18 cellular contexts compared by ENCODE assay signal in genomic region chr11:106208795-106209194, GRCh38.
"Had no signal": no experiment of that assay in that cellular context is flagged by ENCODE, and none has a peak within 500 bp of the region (broad histone marks: within the 10 kb centered on the region; RNA-seq: fewer than 3 reads in every experiment).

No MANE protein-coding gene starts in this region.

- H3K4me3 Mint-ChIP-seq: activated naive CD4-positive, alpha-beta T cell treated with anti-CD3 and anti-CD28 coated beads, Interleukin-2, amount 50 U/mL, for 24 hours; brain; central memory CD8-positive, alpha-beta T cell; natural killer cell; stimulated activated naive CD8-positive, alpha-beta T cell treated with anti-CD3 and anti-CD28 coated beads, Interleukin-15, Interleukin-2, amounts not matched to agents 100 ng/mL and 50 ng/mL, for 24 hours had no signal

- H3K27me3 Mint-ChIP-seq: brain; central memory CD8-positive, alpha-beta T cell; stimulated activated naive CD8-positive, alpha-beta T cell treated with anti-CD3 and anti-CD28 coated beads, Interleukin-15, Interleukin-2, amounts not matched to agents 100 ng/mL and 50 ng/mL, for 24 hours had no signal

- H3K9me3 Mint-ChIP-seq: activated naive CD4-positive, alpha-beta T cell treated with anti-CD3 and anti-CD28 coated beads, Interleukin-2, amount 50 U/mL, for 24 hours; brain; central memory CD8-positive, alpha-beta T cell; stimulated activated naive CD8-positive, alpha-beta T cell treated with anti-CD3 and anti-CD28 coated beads, Interleukin-15, Interleukin-2, amounts not matched to agents 100 ng/mL and 50 ng/mL, for 24 hours had no signal

- H3K9me3 ChIP-seq: gastrocnemius medialis, thoracic aorta, uterus had no signal

- DNase-seq: effector memory CD4-positive, alpha-beta T cell; gastrocnemius medialis; heart right ventricle; islet precursor cell; natural killer cell; occipital lobe; stimulated activated CD4-positive, alpha-beta T cell treated with anti-CD3 and anti-CD28 coated beads, Interleukin-15, amount 100 ng/mL, for 24 hours; stimulated activated CD4-positive, alpha-beta T cell treated with anti-CD3 and anti-CD28 coated beads, Interleukin-4, amount 100 ng/mL, for 24 hours; T-helper 2 cell; uterus had no signal

- H3K36me3 Mint-ChIP-seq: activated naive CD4-positive, alpha-beta T cell treated with anti-CD3 and anti-CD28 coated beads, Interleukin-2, amount 50 U/mL, for 24 hours; brain; natural killer cell had no signal

- H3K36me3 ChIP-seq: gastrocnemius medialis, heart right ventricle, thoracic aorta, uterus had no signal

- ATAC-seq: activated CD4-positive, CD25-positive, alpha-beta regulatory T cell treated with anti-CD3 and anti-CD28 coated beads, Interleukin-2, amount 50 U/mL, for 24 hours; gastrocnemius medialis; heart right ventricle; natural killer cell had no signal

- H3K27me3 ChIP-seq: gastrocnemius medialis, uterus had no signal

- H3K4me1 ChIP-seq: gastrocnemius medialis, heart right ventricle, uterus had no signal

- H3K27ac Mint-ChIP-seq: activated naive CD4-positive, alpha-beta T cell treated with anti-CD3 and anti-CD28 coated beads, Interleukin-2, amount 50 U/mL, for 24 hours; natural killer cell; stimulated activated naive CD8-positive, alpha-beta T cell treated with anti-CD3 and anti-CD28 coated beads, Interleukin-15, Interleukin-2, amounts not matched to agents 100 ng/mL and 50 ng/mL, for 24 hours had no signal

- H3K4me3 ChIP-seq: gastrocnemius medialis, heart right ventricle, lung, thoracic aorta, uterus had no signal

- H3K27ac ChIP-seq: epithelial cell of prostate, gastrocnemius medialis, heart right ventricle, thoracic aorta, uterus had no signal

- H3K4me1 Mint-ChIP-seq: activated naive CD4-positive, alpha-beta T cell treated with anti-CD3 and anti-CD28 coated beads, Interleukin-2, amount 50 U/mL, for 24 hours; central memory CD8-positive, alpha-beta T cell; natural killer cell had no signal
